12 cellular contexts compared by ENCODE assay signal in genomic region chr2:54605836-54606235, GRCh38.
DNase-seq lines count a peak whose midpoint lies in the region; ATAC-seq and TF ChIP-seq lines count a peak whose summit lies in the region.
"Had no signal": no experiment of that assay in that cellular context is flagged by ENCODE, and none has a peak within 500 bp of the region (broad histone marks: within the 10 kb centered on the region; RNA-seq: fewer than 3 reads in every experiment).

No MANE protein-coding gene starts in this region.

- intact Hi-C loops in left cardiac atrium (cut with DNase I) (no loop called here), colonic mucosa (cut with DNase I) (loop anchor here (10.0 kb wide), 1 partner anchor 71 kb away; no protein-coding TSS in a partner anchor)

- H3K4me1 Mint-ChIP-seq in activated naive CD8-positive, alpha-beta T cell treated with anti-CD3 and anti-CD28 coated beads for 36 hours: peaks cover 82% of the 10 kb centered on the region

- no peaks in the 10 kb centered on the region for H3K9me3 Mint-ChIP-seq in activated naive CD8-positive, alpha-beta T cell treated with anti-CD3 and anti-CD28 coated beads for 36 hours

- 65 to 73% methylated on average over 3 of the region's 3 CpGs for WGBS in lung, 2 donors
- WGBS in thymus: 74% methylated on average over 3 of the region's 3 CpGs

- ATAC-seq in left cardiac atrium (no peak), lung (ENCODE audit: insufficient read depth, low FRiP score) (no peak), HG03342 (IDR thresholded peaks at IDR 0.05; ENCODE audit: unreplicated experiment) (no peak)

- H3K4me3 ChIP-seq in right atrium auricular region (no peak overlapping the region), lung (no peak overlapping the region), thymus (ENCODE audit: low read length) (no peak overlapping the region), colonic mucosa (no peak overlapping the region)

- TF ChIP-seq CTCF in right atrium auricular region (IDR thresholded peaks at IDR 0.05) (no peak), lung (IDR thresholded peaks at IDR 0.05; ENCODE audit: control extremely low read depth, extremely low read depth) (no peak), colonic mucosa (IDR thresholded peaks at IDR 0.05) (no peak)

- peak overlapping the region; percentile 81 for H3K27ac Mint-ChIP-seq in activated naive CD8-positive, alpha-beta T cell treated with anti-CD3 and anti-CD28 coated beads for 36 hours

- H3K27ac ChIP-seq in right atrium auricular region: peak overlapping the region; percentile 23 to 52
- H3K27ac ChIP-seq in lung (ENCODE audit: low read depth in 1 of 2, low read length in 1 of 2): peak overlapping the region; percentile 9 to 41
- H3K27ac ChIP-seq in thymus (ENCODE audit: low read depth): peak overlapping the region; percentile 40
- H3K27ac ChIP-seq in colonic mucosa: no peak overlapping the region
- H3K27ac ChIP-seq: C4-2B had no signal

- DNase-seq in right atrium auricular region (ENCODE audit: low spot score) (no peak), left cardiac atrium (no peak), lung (ENCODE audit: low spot score) (no peak), NCI-H774 (lab: John Stamatoyannopoulos, UW) (no peak), colonic mucosa (no peak)
- DNase-seq in activated naive CD8-positive, alpha-beta T cell treated with anti-CD3 and anti-CD28 coated beads for 36 hours: no peak
- DNase-seq: effector CD4-positive, alpha-beta T cell; mesendoderm; NCI-H446 had no signal

- H3K9me3 ChIP-seq in right atrium auricular region (no peaks in the 10 kb centered on the region), lung (ENCODE audit: control insufficient read depth in 2 of 2, insufficient read depth in 1 of 2, low read length in 1 of 2) (no peaks in the 10 kb centered on the region), thymus (ENCODE audit: control insufficient read depth) (no peaks in the 10 kb centered on the region), colonic mucosa (no peaks in the 10 kb centered on the region)

- no peak overlapping the region for H3K9ac ChIP-seq in colonic mucosa (ENCODE audit: low read depth in 2 of 2, low read length in 2 of 2)

- peaks cover 23% of the 10 kb centered on the region for H3K36me3 Mint-ChIP-seq in activated naive CD8-positive, alpha-beta T cell treated with anti-CD3 and anti-CD28 coated beads for 36 hours

- H3K36me3 ChIP-seq in right atrium auricular region: no peaks in the 10 kb centered on the region
- peaks cover 0 to 3% of the 10 kb centered on the region in 2 donors for H3K36me3 ChIP-seq in lung (ENCODE audit: control insufficient read depth in 2 of 2, insufficient read depth in 2 of 2, low read length in 2 of 2)
- H3K36me3 ChIP-seq in thymus (ENCODE audit: control insufficient read depth, insufficient read depth): no peaks in the 10 kb centered on the region
- H3K36me3 ChIP-seq in colonic mucosa: no peaks in the 10 kb centered on the region

- H3K27me3 ChIP-seq in right atrium auricular region (no peaks in the 10 kb centered on the region), lung (ENCODE audit: control insufficient read depth, insufficient read depth) (no peaks in the 10 kb centered on the region), thymus (ENCODE audit: control insufficient read depth, insufficient read depth) (no peaks in the 10 kb centered on the region), colonic mucosa (no peaks in the 10 kb centered on the region)

- H3K4me1 ChIP-seq in right atrium auricular region: peaks cover 0 to 78% of the 10 kb centered on the region in 2 donors
- peaks cover 30 to 84% of the 10 kb centered on the region in 2 donors for H3K4me1 ChIP-seq in lung (ENCODE audit: control insufficient read depth in 2 of 2, insufficient read depth in 2 of 2, low read length in 2 of 2)
- H3K4me1 ChIP-seq in thymus (ENCODE audit: control insufficient read depth, insufficient read depth, low read length): peaks cover 29% of the 10 kb centered on the region
- peaks cover 19% of the 10 kb centered on the region for H3K4me1 ChIP-seq in colonic mucosa

- H3K27me3 Mint-ChIP-seq in activated naive CD8-positive, alpha-beta T cell treated with anti-CD3 and anti-CD28 coated beads for 36 hours: no peaks in the 10 kb centered on the region

- H3K4me3 Mint-ChIP-seq in activated naive CD8-positive, alpha-beta T cell treated with anti-CD3 and anti-CD28 coated beads for 36 hours: peak overlapping the region; percentile 42
